In genomic region chr12:116277393-116278258, GRCh38 we compare ENCODE assay signal across 8 cellular contexts. TPM values are rescaled to one million over a fixed set of nuclear protein-coding genes. Genes with fewer than 3 reads are reported as not detected.
DNase-seq lines count a peak whose midpoint lies in the region; TF ChIP-seq lines count a peak whose summit lies in the region.

TSS of gene MED13L (minus strand) at chr12:116277693. CDS start at chr12:116277131, 562 bp downstream.

- TF ChIP-seq CTCF in fibroblast of villous mesenchyme (IDR thresholded peaks at IDR 0.05; ENCODE audit: insufficient read depth, low read depth, low read length) (no peak), neural crest cell (conservative IDR thresholded peaks at IDR 0.05) (peak; percentile 51), stomach (IDR thresholded peaks at IDR 0.05) (peak in 3 of 7 experiments; percentile 15 to 67 (median 35))

- in situ Hi-C loops in GM23248 (cut with MboI) = no loop called here

- H3K4me1 Mint-ChIP-seq in neural crest cell = peaks cover 51% of the 10 kb centered on the region

- TF ChIP-seq POLR2A in stomach (IDR thresholded peaks at IDR 0.05) = no peak

- H3K27me3 ChIP-seq in GM23248 (replicated peaks; ENCODE audit: insufficient read depth) (no peaks in the 10 kb centered on the region), SJCRH30 (no peaks in the 10 kb centered on the region), stomach (no peaks in the 10 kb centered on the region)

- H3K27ac ChIP-seq in GM23248 (peak within 1 kb of the TSS; percentile 72), SJCRH30 (peak within 1 kb of the TSS; percentile 38), stomach (peak within 1 kb of the TSS; percentile 92 to 100 (median 99))

- H3F3A ChIP-seq in GM23248 (ENCODE audit: insufficient read depth) = peaks cover 11% of the 10 kb centered on the region; the same call in 1 of the 2 replicates

- H3K4me1 ChIP-seq in GM23248 (ENCODE audit: insufficient read depth) (peaks cover 24% of the 10 kb centered on the region), SJCRH30 (peaks cover 3% of the 10 kb centered on the region), stomach (peaks cover 10 to 50% (median 32%) of the 10 kb centered on the region in 4 donors)

- H3K9me2 ChIP-seq in GM23248 (ENCODE audit: insufficient read depth) = no peaks in the 10 kb centered on the region

- H3K36me3 ChIP-seq in GM23248 (ENCODE audit: low read depth) (no peaks in the 10 kb centered on the region), SJCRH30 (no peaks in the 10 kb centered on the region), stomach (no peaks in the 10 kb centered on the region)

- H3K9me3 ChIP-seq in GM23248 (ENCODE audit: low read depth) (no peaks in the 10 kb centered on the region), SJCRH30 (replicated peaks) (no peaks in the 10 kb centered on the region), stomach (no peaks in the 10 kb centered on the region)

- 1 to 3% methylated on average over 19 to 80 of the region's 119 CpGs for WGBS in GM23248 (ENCODE audit: low coverage in 1 of 2, low lambda C conversion rate in 2 of 2, missing lambda C conversion rate in 2 of 2), 2 experiments
- WGBS in stomach, 5 donors = 0 to 1% (median 1%) methylated on average over 47 to 118 of the region's 119 CpGs

- peak within 1 kb of the TSS; percentile 96 for H3K27ac Mint-ChIP-seq in neural crest cell (ENCODE audit: unreplicated experiment)

- no peaks in the 10 kb centered on the region for H3K36me3 Mint-ChIP-seq in neural crest cell (ENCODE audit: low read depth)

- DNase-seq in Daoy (ENCODE audit: low read depth) = peak; percentile 95
- peak; percentile 95 for DNase-seq in GM23248
- DNase-seq in LHCN-M2 (ENCODE audit: low read depth) = peak; percentile 78
- DNase-seq in SJCRH30 = peak; percentile 79 to 86
- peak; percentile 85 for DNase-seq in activated gamma-delta T cell treated with Interleukin-2 at 50 U/mL for 16 hours
- peak; percentile 88 for DNase-seq in fibroblast of villous mesenchyme (ENCODE audit: low read depth)
- DNase-seq in neural crest cell (ENCODE audit: low read depth, low spot score) = peak; percentile 80
- peak; percentile 91 for DNase-seq in stomach

- H3K4me3 Mint-ChIP-seq in neural crest cell = peak within 1 kb of the TSS; percentile 98

- H3K9ac ChIP-seq in GM23248 = peak within 1 kb of the TSS; percentile 87

- H3K4me3 ChIP-seq in GM23248 (peak within 1 kb of the TSS; percentile 92), SJCRH30 (peak within 1 kb of the TSS; percentile 70), fibroblast of villous mesenchyme (ENCODE audit: low read depth, low read length) (peak within 1 kb of the TSS; percentile 93), stomach (peak within 1 kb of the TSS; percentile 67 to 85 (median 78))

- H2AFZ ChIP-seq in GM23248 = peak within 1 kb of the TSS; percentile 84

- peak within 1 kb of the TSS; percentile 95 for H3K4me2 ChIP-seq in GM23248 (ENCODE audit: unreplicated experiment)

- H4K20me1 ChIP-seq in GM23248 (ENCODE audit: insufficient read depth) = peaks cover 23% of the 10 kb centered on the region

- no peaks in the 10 kb centered on the region for H3K9me3 Mint-ChIP-seq in neural crest cell

- H3K79me2 ChIP-seq in GM23248 (ENCODE audit: insufficient read depth) = peaks cover 43% of the 10 kb centered on the region

- no peaks in the 10 kb centered on the region for H3K27me3 Mint-ChIP-seq in neural crest cell (ENCODE audit: low read depth)

- intact Hi-C loops in stomach (cut with DNase I; ENCODE audit: low total_unique reads) = loop anchor here (5.0 kb wide), 1 partner anchor 325 kb away; no protein-coding TSS in a partner anchor

- TF ChIP-seq EP300 in stomach (IDR thresholded peaks at IDR 0.05) = no peak

RNA-seq across cellular contexts. Expression of gene MED13L, which starts in this region (rescaled TPM):
- total RNA-seq in Daoy (2014; rRNA removed; shearing (Covaris generic)) = 31.6 and 36.2 TPM in 2 replicates
- total RNA-seq in GM23248 (2014; rRNA removed; shearing (Covaris generic)) = 88.7 and 187 TPM in 2 replicates
- 9.5 and 11.7 TPM in 2 replicates for polyA plus RNA-seq in GM23248 (2016; fragmentation: Nextera tagmentation; extraction: Ambion mirVana)
- 46.8 and 60.0 TPM in 2 replicates for total RNA-seq in LHCN-M2 (2014; rRNA removed)
- 12.1 TPM for polyA plus RNA-seq in LHCN-M2 (2012)
- total RNA-seq in SJCRH30 (2014; rRNA removed; shearing (Covaris generic)) = 49.1 and 62.0 TPM in 2 replicates
- 120 and 189 TPM in 2 replicates for total RNA-seq in fibroblast of villous mesenchyme
- total RNA-seq in neural crest cell = 89.0 and 90.1 TPM in 2 replicates
- 100 to 1,000 TPM in 3 of 5 donors, 10 to 100 TPM in 2; 56.2 to 305 (median 122) TPM for total RNA-seq in stomach
- polyA plus RNA-seq in stomach = 10 to 100 TPM; 10.4 to 14.5 (median 12.4) TPM

Comparison
In these comparisons a context has a peak if more than half of its experiments do, and no peak if none do; other contexts are left out.
1. Peak in every context shown above with its lines: DNase-seq, H3K4me3 ChIP-seq and H3K27ac ChIP-seq.
2. H3K27ac ChIP-seq: peak in every context shown above with its lines; median percentile 99 in stomach; 72 in GM23248; 38 in SJCRH30.